Comparison of ENCODE assay signal across 10 cellular contexts in genomic region chr15:30043211-30043655, GRCh38. TPM values are rescaled to one million over a fixed set of nuclear protein-coding genes. Genes with fewer than 3 reads are reported as not detected.
A peak's percentile ranks its signal among the peaks of the same experiment; 100 is the strongest.
DNase-seq lines count a peak whose midpoint lies in the region; ATAC-seq and TF ChIP-seq lines count a peak whose summit lies in the region.
"Had no signal": no experiment of that assay in that cellular context is flagged by ENCODE, and none has a peak within 500 bp of the region (broad histone marks: within the 10 kb centered on the region; RNA-seq: fewer than 3 reads in every experiment).

No MANE protein-coding gene starts in this region.

- no peaks in the 10 kb centered on the region for H3K9me3 ChIP-seq in mammary epithelial cell (replicated peaks; ENCODE audit: insufficient read depth, low read length)

- no peak for TF ChIP-seq EP300 in Ishikawa (IDR thresholded peaks at IDR 0.05; ENCODE audit: borderline replicate concordance)

- dilution Hi-C loops in mammary epithelial cell (cut with HindIII; ENCODE audit: low sequenced_read_pairs): no loop called here

- no TSS peak for BruUV-seq in mammary epithelial cell (replicated peaks; lab: Mats Ljungman, UMichigan)

- no peaks in the 10 kb centered on the region for H3K27me3 ChIP-seq in mammary epithelial cell (ENCODE audit: insufficient read depth, low read length)

- in situ Hi-C loops in mammary epithelial cell (cut with MboI; ENCODE audit: low sequenced_read_pairs in 2 of 2): loop anchor here in 1 of 2 donors (25.0 kb wide), 1 partner anchor 331 kb away; no protein-coding TSS in a partner anchor

- H3K4me3 ChIP-seq in AG09309 (ENCODE audit: control insufficient read depth, low read depth, low read length): no peak overlapping the region
- no peak overlapping the region for H3K4me3 ChIP-seq in mammary epithelial cell (replicated peaks in 1 of 3; ENCODE audit: insufficient read depth in 1 of 3, low read depth in 2 of 3, low read length in 3 of 3)

- intact Hi-C loops in mammary epithelial cell (cut with micrococcal nuclease): loop anchor here (1.0 to 5.0 kb wide), 3 partner anchors 32 to 375 kb away; partner anchors contain the start of gene TJP1

- ATAC-seq in GM21360 (IDR thresholded peaks at IDR 0.05; ENCODE audit: unreplicated experiment) (no peak), GM18873 (IDR thresholded peaks at IDR 0.05; ENCODE audit: low FRiP score, unreplicated experiment) (no peak), GM21390 (IDR thresholded peaks at IDR 0.05; ENCODE audit: unreplicated experiment) (no peak)

- no peak for DNase-seq in AG09309 (ENCODE audit: low read depth)
- no peak for DNase-seq in mammary epithelial cell
- peak; percentile 78 for DNase-seq in medulla oblongata (ENCODE audit: extremely low spot score)
- no peak for DNase-seq in NCI-H187 (lab: John Stamatoyannopoulos, UW)
- DNase-seq: activated B cell treated with CpG ODN at 0.5 μM for 24 hours, naive B cell had no signal

- H3K4me1 ChIP-seq in mammary epithelial cell (ENCODE audit: insufficient read depth, low read length): no peaks in the 10 kb centered on the region

- H3K36me3 ChIP-seq in mammary epithelial cell (ENCODE audit: insufficient read depth, low read length): no peaks in the 10 kb centered on the region

- H3K9ac ChIP-seq in mammary epithelial cell (ENCODE audit: insufficient read depth, low read length): no peak overlapping the region

- H4K20me1 ChIP-seq in mammary epithelial cell (ENCODE audit: insufficient read depth, low read length): no peaks in the 10 kb centered on the region

- no peaks in the 10 kb centered on the region for H3K79me2 ChIP-seq in mammary epithelial cell (ENCODE audit: insufficient read depth, low read length)

- peak; percentile 57 for TF ChIP-seq RAD21 in Ishikawa (IDR thresholded peaks at IDR 0.05; ENCODE audit: low read depth)

- TF ChIP-seq CTCF in AG09309 (IDR thresholded peaks at IDR 0.05; ENCODE audit: control insufficient read depth, insufficient read depth, low read depth, low read length, missing control alignments): peak; percentile 33
- peak; percentile 23 to 45 for TF ChIP-seq CTCF in mammary epithelial cell (conservative IDR thresholded peaks at IDR 0.05 in 1 of 2, IDR thresholded peaks at IDR 0.05 in 1 of 2; ENCODE audit: extremely low read depth in 1 of 2, insufficient read depth in 1 of 2, low read depth in 1 of 2, low read length in 2 of 2)

- CTCF ChIA-PET in mammary epithelial cell (lab: Charles Lee; ENCODE audit: low non-redundant PET): interaction anchor here (0.6 kb wide), 1 partner anchor 22 kb away, joined by 3 read pairs; no protein-coding TSS in a partner anchor

- no peak overlapping the region for H3K27ac ChIP-seq in mammary epithelial cell (ENCODE audit: insufficient read depth, low read depth, low read length)

- no peak overlapping the region for H2AFZ ChIP-seq in mammary epithelial cell (ENCODE audit: low read depth, low read length)

- WGBS in mammary epithelial cell (ENCODE audit: low coverage, missing lambda C conversion rate): 25% methylated on average over 2 of the region's 2 CpGs

- H3K4me2 ChIP-seq in mammary epithelial cell (ENCODE audit: insufficient read depth, low read depth, low read length): no peak overlapping the region

TF ChIP-seq in Ishikawa, 13 proteins besides CTCF, POLR2A, EP300 and RAD21:
- no peak for TF ChIP-seq TAF1 (IDR thresholded peaks at IDR 0.05; ENCODE audit: low read depth)
- no peak for TF ChIP-seq USF1 (IDR thresholded peaks at IDR 0.05)
- no peak for TF ChIP-seq EGR1 (IDR thresholded peaks at IDR 0.05)
- no peak for TF ChIP-seq REST (IDR thresholded peaks at IDR 0.05; ENCODE audit: low read depth)
- TF ChIP-seq CEBPB (IDR thresholded peaks at IDR 0.05): no peak
- no peak for TF ChIP-seq MAX (IDR thresholded peaks at IDR 0.05)
- no peak for TF ChIP-seq TCF12 (IDR thresholded peaks at IDR 0.05; ENCODE audit: low read depth)
- TF ChIP-seq TEAD4 (IDR thresholded peaks at IDR 0.05): no peak
- no peak for TF ChIP-seq ZBTB7A (IDR thresholded peaks at IDR 0.05; ENCODE audit: low read depth)
- TF ChIP-seq FOXM1 (IDR thresholded peaks at IDR 0.05; ENCODE audit: borderline replicate concordance, low read depth): no peak
- TF ChIP-seq CREB1 (IDR thresholded peaks at IDR 0.05; ENCODE audit: low read depth): no peak

RNA-seq across cellular contexts. Expression of gene GOLGA8J, which starts 39.5 kb away (rescaled TPM):
- not detected for total RNA-seq in mammary epithelial cell
- polyA plus RNA-seq in mammary epithelial cell: not detected
- polyA minus RNA-seq in mammary epithelial cell: not detected
